ENCODE assay signal across 32 cellular contexts in genomic region chr1:167304165-167304564, GRCh38.
"Had no signal": no experiment of that assay in that cellular context is flagged by ENCODE, and none has a peak within 500 bp of the region (broad histone marks: within the 10 kb centered on the region; RNA-seq: fewer than 3 reads in every experiment).

No MANE protein-coding gene starts in this region.

- H3K4me1 ChIP-seq: body of pancreas, breast epithelium had no signal

- ATAC-seq: activated naive CD4-positive, alpha-beta T cell treated with anti-CD3 and anti-CD28 coated beads, Interleukin-2, amount 50 U/mL, for 72 hours; activated T-cell treated with anti-CD3 and anti-CD28 coated beads, Interleukin-2, amount 50 U/mL, for 4 hours; activated T-cell treated with anti-CD3 and anti-CD28 coated beads, Interleukin-2, amount 50 U/mL, for 72 hours; activated T-helper 17 cell treated with anti-CD3 and anti-CD28 coated beads, Interleukin-2, amount 50 U/mL, for 72 hours; body of pancreas had no signal

- DNase-seq: activated B cell treated with CpG ODN at 0.5 μM for 24 hours; activated CD4-positive, alpha-beta memory T cell treated with anti-CD3 and anti-CD28 coated beads for 36 hours; activated CD4-positive, alpha-beta T cell treated with anti-CD3 and anti-CD28 coated beads for 4 hours; activated CD4-positive, alpha-beta T cell treated with anti-CD3 and anti-CD28 coated beads, Interleukin-2, amount 10 ng/mL, durations not matched to agents 24 days and 14 days; activated CD4-positive, alpha-beta T cell treated with anti-CD3 and anti-CD28 coated beads, Interleukin-2, amount 50 U/mL, for 1 hour; activated CD4-positive, alpha-beta T cell treated with anti-CD3 and anti-CD28 coated beads, Interleukin-2, amount 50 U/mL, for 4 hours; activated CD4-positive, CD25-positive, alpha-beta regulatory T cell treated with anti-CD3 and anti-CD28 coated beads, Interleukin-2, amount 50 U/mL, for 72 hours; activated CD8-positive, alpha-beta memory T cell treated with anti-CD3 and anti-CD28 coated beads, Interleukin-2, amount 50 U/mL, for 4 hours; activated effector memory CD4-positive, alpha-beta T cell treated with anti-CD3 and anti-CD28 coated beads, Interleukin-2, amount 50 U/mL, for 16 hours; activated gamma-delta T cell treated with Interleukin-2 at 50 U/mL for 16 hours; activated naive CD4-positive, alpha-beta T cell; activated naive CD4-positive, alpha-beta T cell treated with anti-CD3 and anti-CD28 coated beads for 36 hours; activated naive CD4-positive, alpha-beta T cell treated with anti-CD3 and anti-CD28 coated beads, Interleukin-2, amount 50 U/mL, for 16 hours; activated naive CD8-positive, alpha-beta T cell treated with anti-CD3 and anti-CD28 coated beads for 36 hours; activated T-cell treated with anti-CD3 and anti-CD28 coated beads for 4 hours; activated T-cell treated with anti-CD3 and anti-CD28 coated beads, Interleukin-2, amount 50 U/mL, for 1 hour; activated T-cell treated with anti-CD3 and anti-CD28 coated beads, Interleukin-2, amount 50 U/mL, for 4 hours; activated T-cell treated with anti-CD3 and anti-CD28 coated beads, Interleukin-2, amount 50 U/mL, for 72 hours; adrenal gland; amniotic stem cell; aorta; body of pancreas; brain microvascular endothelial cell; central memory CD4-positive, alpha-beta T cell; T-helper 2 cell; T-helper 9 cell had no signal

- H3K36me3 ChIP-seq: adrenal gland, brain microvascular endothelial cell, breast epithelium had no signal

- H3K27me3 ChIP-seq: adrenal gland, body of pancreas, brain microvascular endothelial cell, breast epithelium had no signal

- H3K27ac ChIP-seq: adrenal gland, body of pancreas, brain microvascular endothelial cell, breast epithelium, VCaP had no signal

- H3K9me3 ChIP-seq: adrenal gland, body of pancreas, breast epithelium had no signal

- H3K4me3 ChIP-seq: adrenal gland, body of pancreas, breast epithelium had no signal

- FAIRE-seq: astrocyte, colon had no signal
